22 cellular contexts compared by ENCODE assay signal in the genomic region with DNA sequence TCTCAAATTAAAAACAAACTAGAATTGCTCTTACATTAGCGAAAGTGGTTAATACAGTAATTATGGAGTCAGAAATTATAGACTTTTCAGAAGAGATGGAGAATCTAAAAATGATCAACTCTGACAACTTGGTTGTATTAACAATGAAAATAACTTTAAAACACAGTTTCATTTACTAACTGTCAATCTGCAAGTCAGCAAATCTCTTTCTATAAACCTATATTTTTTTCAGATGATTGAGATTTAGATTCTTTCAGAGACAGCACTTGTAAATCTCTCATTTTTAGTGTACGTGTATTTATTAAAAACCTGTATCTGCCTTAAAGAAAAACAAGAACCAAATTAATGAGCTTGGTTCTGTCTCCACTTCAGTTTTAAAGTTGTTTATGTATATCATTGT.
A peak's percentile ranks its signal among the peaks of the same experiment; 100 is the strongest.
DNase-seq lines count a peak whose midpoint lies in the region; ATAC-seq, FAIRE-seq and TF ChIP-seq lines count a peak whose summit lies in the region.
"Had no signal": no experiment of that assay in that cellular context is flagged by ENCODE, and none has a peak within 500 bp of the region (broad histone marks: within the 10 kb centered on the region; RNA-seq: fewer than 3 reads in every experiment).

No MANE protein-coding gene starts in this region.

- H3K27ac Mint-ChIP-seq in progenitor cell of endocrine pancreas = no peak overlapping the region
- H3K27ac Mint-ChIP-seq: B cell; CD4-positive, alpha-beta T cell; CD8-positive, alpha-beta T cell had no signal

- FAIRE-seq in A549 (lab: Jason Lieb, UNC) = no peak
- FAIRE-seq in G401.6 (lab: Jason Lieb, UNC) = peak; percentile 27
- no peak for FAIRE-seq in K562 (lab: Jason Lieb, UNC)
- FAIRE-seq: D721Med, GM12878, GM12892, GM18507, GM19239 had no signal

- DNase-seq in A549 (ENCODE audit: low read depth in 1 of 2, low spot score in 1 of 2) (no peak), K562 (ENCODE audit: extremely low read depth in 1 of 4, low spot score in 3 of 4) (no peak), Kasumi-1 (lab: John Stamatoyannopoulos, UW) (no peak), progenitor cell of endocrine pancreas (ENCODE audit: low spot score, unreplicated experiment) (no peak)
- DNase-seq: 8988T; AML-193; Caco-2; Calu3; CD4-positive, alpha-beta T cell; CD8-positive, alpha-beta T cell; DMS79 treated with DMSO at 0.1 percent for 48 hours; GDM1 had no signal

- no peak for TF ChIP-seq EP300 in A549 (IDR thresholded peaks at IDR 0.05)
- no peak for TF ChIP-seq EP300 in K562 (IDR thresholded peaks at IDR 0.05; ENCODE audit: low read length)

- POLR2A ChIA-PET in A549 (lab: Yijun Ruan, JAX) (no interaction called here), K562 (lab: Yijun Ruan, JAX) (no interaction called here)

- TF ChIP-seq CTCF in A549 (IDR thresholded peaks at IDR 0.05) = no peak
- TF ChIP-seq CTCF in K562 (IDR thresholded peaks at IDR 0.05 in 2 of 3, conservative IDR thresholded peaks at IDR 0.05 in 1 of 3; ENCODE audit: insufficient read depth in 2 of 3, low read depth in 1 of 3, low read length in 3 of 3) = no peak
- no peak for TF ChIP-seq CTCF in progenitor cell of endocrine pancreas (IDR thresholded peaks at IDR 0.05; ENCODE audit: unreplicated experiment)

- TF ChIP-seq RAD21 in A549 (conservative IDR thresholded peaks at IDR 0.05 in 1 of 2, IDR thresholded peaks at IDR 0.05 in 1 of 2) = no peak
- TF ChIP-seq RAD21 in K562 (CRISPR knock-in tag; conservative IDR thresholded peaks at IDR 0.05 in 1 of 2, IDR thresholded peaks at IDR 0.05 in 1 of 2) = no peak

- H3K9me3 Mint-ChIP-seq in progenitor cell of endocrine pancreas (ENCODE audit: low read depth) = no peaks in the 10 kb centered on the region

- CTCF ChIA-PET in A549 (lab: Yijun Ruan, JAX) (interaction anchor here (0.7 to 1.4 kb wide), 2 partner anchors 12 to 19 kb away, joined by 3 read pairs; no protein-coding TSS in a partner anchor), K562 (lab: Yijun Ruan, JAX; ENCODE audit: low intra/inter-chr PET ratio) (no interaction called here)

- no peaks in the 10 kb centered on the region for H3K36me3 Mint-ChIP-seq in progenitor cell of endocrine pancreas (ENCODE audit: insufficient read depth)
- H3K36me3 Mint-ChIP-seq: CD8-positive, alpha-beta T cell had no signal

- no peaks in the 10 kb centered on the region for H3K9me1 ChIP-seq in K562 (ENCODE audit: control insufficient read depth, insufficient read depth, low read length)

- H3K4me3 ChIP-seq in A549 (no peak overlapping the region), K562 (no peak overlapping the region)
- H3K4me3 ChIP-seq: BLaER1 treated with 17β-estradiol and CSF1 and Interleukin-3, amounts not matched to agents 10 nM and 100 nM; GM12878 had no signal

- H2AFZ ChIP-seq in K562 (ENCODE audit: low read depth, low read length) = no peak overlapping the region

- ATAC-seq in A549 (no peak), K562 (no peak), GM21360 (IDR thresholded peaks at IDR 0.05; ENCODE audit: unreplicated experiment) (no peak)
- ATAC-seq: CD8-positive, alpha-beta T cell; GM12878 had no signal

- H3K27me3 ChIP-seq in K562 (ENCODE audit: control insufficient read depth in 2 of 2, insufficient read depth in 2 of 2, low read length in 2 of 2) = no peaks in the 10 kb centered on the region
- H3K27me3 ChIP-seq: BLaER1 treated with 17β-estradiol and CSF1 and Interleukin-3, amounts not matched to agents 10 nM and 100 nM had no signal

- H3K9ac ChIP-seq in K562 (ENCODE audit: insufficient read depth in 1 of 2, low read depth in 2 of 2, low read length in 2 of 2) = no peak overlapping the region
- H3K9ac ChIP-seq: BLaER1 treated with 17β-estradiol and CSF1 and Interleukin-3, amounts not matched to agents 10 nM and 100 nM had no signal

- H3K4me1 ChIP-seq in A549 (no peaks in the 10 kb centered on the region), K562 (replicated peaks in 1 of 2; ENCODE audit: control insufficient read depth in 2 of 2, insufficient read depth in 2 of 2, low read length in 2 of 2) (no peaks in the 10 kb centered on the region)
- H3K4me1 ChIP-seq: BLaER1 treated with 17β-estradiol and CSF1 and Interleukin-3, amounts not matched to agents 10 nM and 100 nM; Caco-2 had no signal

- TF ChIP-seq POLR2A in A549 (IDR thresholded peaks at IDR 0.05; ENCODE audit: low read length) (no peak), K562 (conservative IDR thresholded peaks at IDR 0.05) (no peak)

- H3K9me3 ChIP-seq in A549 (no peaks in the 10 kb centered on the region), K562 (replicated peaks; ENCODE audit: control insufficient read depth, insufficient read depth, low read depth, low read length) (no peaks in the 10 kb centered on the region; the same call in 1 of the 2 replicates)
- H3K9me3 ChIP-seq: BLaER1 treated with 17β-estradiol and CSF1 and Interleukin-3, amounts not matched to agents 10 nM and 100 nM; Caco-2 had no signal

- 86% methylated on average over 2 of the region's 2 CpGs for WGBS in A549 (ENCODE audit: missing lambda C conversion rate)
- 0% methylated on average over 2 of the region's 2 CpGs for WGBS in K562 (ENCODE audit: insufficient coverage, low coverage, missing lambda C conversion rate)

- no peaks in the 10 kb centered on the region for H4K20me1 ChIP-seq in K562 (replicated peaks; ENCODE audit: control insufficient read depth, insufficient read depth, low read length)
- H4K20me1 ChIP-seq: BLaER1 treated with 17β-estradiol and CSF1 and Interleukin-3, amounts not matched to agents 10 nM and 100 nM had no signal

- no peaks in the 10 kb centered on the region for H3K36me3 ChIP-seq in K562 (ENCODE audit: control insufficient read depth, insufficient read depth, low read length)
- H3K36me3 ChIP-seq: BLaER1 treated with 17β-estradiol and CSF1 and Interleukin-3, amounts not matched to agents 10 nM and 100 nM had no signal

- no peak overlapping the region for H3K27ac ChIP-seq in A549
- H3K27ac ChIP-seq in K562 (ENCODE audit: extremely low read depth, low read depth, low read length) = no peak overlapping the region
- H3K27ac ChIP-seq: BLaER1 treated with 17β-estradiol and CSF1 and Interleukin-3, amounts not matched to agents 10 nM and 100 nM; C4-2B had no signal

- no peaks in the 10 kb centered on the region for H3K27me3 Mint-ChIP-seq in progenitor cell of endocrine pancreas
- H3K27me3 Mint-ChIP-seq: B cell; CD4-positive, alpha-beta T cell had no signal

- no TSS peak for BruUV-seq in K562 (replicated peaks; lab: Mats Ljungman, UMichigan)

- H3K4me3 Mint-ChIP-seq in progenitor cell of endocrine pancreas (ENCODE audit: low read depth) = no peak overlapping the region
- H3K4me3 Mint-ChIP-seq: B cell; CD4-positive, alpha-beta T cell; CD8-positive, alpha-beta T cell had no signal

- in situ Hi-C loops in K562 (cut with MboI) = no loop called here

- intact Hi-C loops in K562 (cut with micrococcal nuclease) = no loop called here

- no peaks in the 10 kb centered on the region for H3K79me2 ChIP-seq in K562 (ENCODE audit: control insufficient read depth, insufficient read depth, low read length)

- no peak overlapping the region for H3K4me2 ChIP-seq in A549
- no peak overlapping the region for H3K4me2 ChIP-seq in K562 (ENCODE audit: insufficient read depth, low read length)
- H3K4me2 ChIP-seq: BLaER1 treated with 17β-estradiol and CSF1 and Interleukin-3, amounts not matched to agents 10 nM and 100 nM had no signal

- H3K4me1 Mint-ChIP-seq in progenitor cell of endocrine pancreas (ENCODE audit: low read depth) = no peaks in the 10 kb centered on the region
- H3K4me1 Mint-ChIP-seq: B cell had no signal

TF ChIP-seq in A549, 52 proteins besides CTCF, POLR2A, EP300 and RAD21:
- TF ChIP-seq HOXA7 (CRISPR knock-in tag; IDR thresholded peaks at IDR 0.05) (no peak), MAFK (IDR thresholded peaks at IDR 0.05; ENCODE audit: partially characterized antibody) (peak; percentile 58), BCL3 (IDR thresholded peaks at IDR 0.05) (no peak), ZSCAN20 (CRISPR knock-in tag; IDR thresholded peaks at IDR 0.05) (no peak)
- TF ChIP-seq, protein P1, sequence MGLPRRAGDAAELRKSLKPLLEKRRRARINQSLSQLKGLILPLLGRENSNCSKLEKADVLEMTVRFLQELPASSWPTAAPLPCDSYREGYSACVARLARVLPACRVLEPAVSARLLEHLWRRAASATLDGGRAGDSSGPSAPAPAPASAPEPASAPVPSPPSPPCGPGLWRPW (IDR thresholded peaks at IDR 0.05) = no peak

TF ChIP-seq in K562, 482 proteins besides CTCF, POLR2A, EP300 and RAD21 (continues in another document):
- TF ChIP-seq TRIM28 (IDR thresholded peaks at IDR 0.05) = no peak
- 0 out of 2 replicates have a peak, but pooled peaks have one; percentile 24 for TF ChIP-seq MAFG (tag; conservative IDR thresholded peaks at IDR 0.05)
- TF ChIP-seq, protein P2, sequence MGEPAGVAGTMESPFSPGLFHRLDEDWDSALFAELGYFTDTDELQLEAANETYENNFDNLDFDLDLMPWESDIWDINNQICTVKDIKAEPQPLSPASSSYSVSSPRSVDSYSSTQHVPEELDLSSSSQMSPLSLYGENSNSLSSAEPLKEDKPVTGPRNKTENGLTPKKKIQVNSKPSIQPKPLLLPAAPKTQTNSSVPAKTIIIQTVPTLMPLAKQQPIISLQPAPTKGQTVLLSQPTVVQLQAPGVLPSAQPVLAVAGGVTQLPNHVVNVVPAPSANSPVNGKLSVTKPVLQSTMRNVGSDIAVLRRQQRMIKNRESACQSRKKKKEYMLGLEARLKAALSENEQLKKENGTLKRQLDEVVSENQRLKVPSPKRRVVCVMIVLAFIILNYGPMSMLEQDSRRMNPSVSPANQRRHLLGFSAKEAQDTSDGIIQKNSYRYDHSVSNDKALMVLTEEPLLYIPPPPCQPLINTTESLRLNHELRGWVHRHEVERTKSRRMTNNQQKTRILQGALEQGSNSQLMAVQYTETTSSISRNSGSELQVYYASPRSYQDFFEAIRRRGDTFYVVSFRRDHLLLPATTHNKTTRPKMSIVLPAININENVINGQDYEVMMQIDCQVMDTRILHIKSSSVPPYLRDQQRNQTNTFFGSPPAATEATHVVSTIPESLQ (CRISPR knock-in tag; IDR thresholded peaks at IDR 0.05) = no peak
- TF ChIP-seq C11orf30 (IDR thresholded peaks at IDR 0.05; ENCODE audit: low read depth) = peak; percentile 22; the same call in 1 of the 2 replicates
- TF ChIP-seq MCM7 (IDR thresholded peaks at IDR 0.05) = no peak
- peak; percentile 52; the same call in 1 of the 2 replicates for TF ChIP-seq ZNF316 (IDR thresholded peaks at IDR 0.05)
- TF ChIP-seq, protein P3, sequence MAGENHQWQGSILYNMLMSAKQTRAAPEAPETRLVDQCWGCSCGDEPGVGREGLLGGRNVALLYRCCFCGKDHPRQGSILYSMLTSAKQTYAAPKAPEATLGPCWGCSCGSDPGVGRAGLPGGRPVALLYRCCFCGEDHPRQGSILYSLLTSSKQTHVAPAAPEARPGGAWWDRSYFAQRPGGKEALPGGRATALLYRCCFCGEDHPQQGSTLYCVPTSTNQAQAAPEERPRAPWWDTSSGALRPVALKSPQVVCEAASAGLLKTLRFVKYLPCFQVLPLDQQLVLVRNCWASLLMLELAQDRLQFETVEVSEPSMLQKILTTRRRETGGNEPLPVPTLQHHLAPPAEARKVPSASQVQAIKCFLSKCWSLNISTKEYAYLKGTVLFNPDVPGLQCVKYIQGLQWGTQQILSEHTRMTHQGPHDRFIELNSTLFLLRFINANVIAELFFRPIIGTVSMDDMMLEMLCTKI (IDR thresholded peaks at IDR 0.05; ENCODE audit: partially characterized antibody) = no peak

Comparison
In these comparisons a context has a peak if more than half of its experiments do, and no peak if none do; other contexts are left out.
1. Of the 35 proteins assayed by ChIP-seq in both K562 and A549: peak only in K562: none; only in A549: MAFK; in both: none; in neither: 34.